In the genomic region with DNA sequence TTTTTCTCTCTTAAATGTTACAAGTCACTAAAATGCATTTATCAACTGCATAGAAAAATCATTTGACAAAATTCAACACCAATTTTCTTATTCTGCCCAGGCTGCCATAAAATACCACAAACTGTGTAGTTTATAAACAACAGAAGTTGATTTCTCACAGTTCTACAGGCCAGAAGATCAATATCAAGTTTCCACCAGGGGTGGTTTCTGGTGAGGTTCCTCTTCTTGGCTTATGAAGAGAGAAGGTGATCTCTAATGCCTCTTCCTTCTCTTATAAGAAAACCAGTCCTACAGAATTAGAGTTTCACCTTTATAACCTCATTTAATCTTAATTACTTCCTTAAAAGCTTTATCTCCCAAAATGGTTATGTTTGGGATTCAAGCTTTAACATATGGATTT, we compare ENCODE assay signal across 23 cellular contexts. TPM values are rescaled to one million over a fixed set of nuclear protein-coding genes. Genes with fewer than 3 reads are reported as not detected.
DNase-seq lines count a peak whose midpoint lies in the region; ATAC-seq and TF ChIP-seq lines count a peak whose summit lies in the region.
"Had no signal": no experiment of that assay in that cellular context is flagged by ENCODE, and none has a peak within 500 bp of the region (broad histone marks: within the 10 kb centered on the region; RNA-seq: fewer than 3 reads in every experiment).

No MANE protein-coding gene starts in this region.

- no peaks in the 10 kb centered on the region for H3K36me3 ChIP-seq in OCI-LY3 (replicated peaks; ENCODE audit: low read depth, low read length)
- H3K36me3 ChIP-seq: ascending aorta, sigmoid colon, upper lobe of right lung had no signal

- peak overlapping the region; percentile 5 for H3K27ac Mint-ChIP-seq in activated T-cell treated with anti-CD3 and anti-CD28 coated beads, Interleukin-2, amount 50 U/mL, for 72 hours
- no peak overlapping the region for H3K27ac Mint-ChIP-seq in activated T-cell treated with anti-CD3 and anti-CD28 coated beads, Interleukin-2, amount 50 U/mL, for 24 hours
- peak overlapping the region; percentile 37 for H3K27ac Mint-ChIP-seq in activated CD4-positive, alpha-beta memory T cell treated with anti-CD3 and anti-CD28 coated beads, Interleukin-2, amount 10 ng/mL, durations not matched to agents 7 days and 5 days
- H3K27ac Mint-ChIP-seq in stimulated activated effector memory CD8-positive, alpha-beta T cell treated with anti-CD3 and anti-CD28 coated beads, Interleukin-12 subunit alpha, Interleukin-12 subunit beta, amount 100 ng/mL, for 72 hours: peak overlapping the region; percentile 63
- H3K27ac Mint-ChIP-seq in H9: no peak overlapping the region

- no peak for ATAC-seq in activated T-cell treated with anti-CD3 and anti-CD28 coated beads, Interleukin-2, amount 50 U/mL, for 72 hours (replicated peaks in 1 of 2)
- ATAC-seq in stimulated activated effector memory CD8-positive, alpha-beta T cell treated with anti-CD3 and anti-CD28 coated beads, Interleukin-12 subunit alpha, Interleukin-12 subunit beta, amount 100 ng/mL, for 72 hours: no peak
- ATAC-seq: naive thymus-derived CD8-positive, alpha-beta T cell had no signal

- peaks cover 20% of the 10 kb centered on the region for H3K4me1 Mint-ChIP-seq in activated T-cell treated with anti-CD3 and anti-CD28 coated beads, Interleukin-2, amount 50 U/mL, for 72 hours (ENCODE audit: low read depth)
- peaks cover 29% of the 10 kb centered on the region for H3K4me1 Mint-ChIP-seq in activated T-cell treated with anti-CD3 and anti-CD28 coated beads, Interleukin-2, amount 50 U/mL, for 24 hours (ENCODE audit: low read depth)
- H3K4me1 Mint-ChIP-seq in activated CD4-positive, alpha-beta memory T cell treated with anti-CD3 and anti-CD28 coated beads, Interleukin-2, amount 10 ng/mL, durations not matched to agents 7 days and 5 days: peaks cover 31% of the 10 kb centered on the region
- peaks cover 31% of the 10 kb centered on the region for H3K4me1 Mint-ChIP-seq in stimulated activated effector memory CD8-positive, alpha-beta T cell treated with anti-CD3 and anti-CD28 coated beads, Interleukin-12 subunit alpha, Interleukin-12 subunit beta, amount 100 ng/mL, for 72 hours
- H3K4me1 Mint-ChIP-seq in H9: peaks cover 0 to 6% of the 10 kb centered on the region in 2 experiments; a peak in 3 of 4 replicates

- H3K27ac ChIP-seq in OCI-LY3 (ENCODE audit: low read length): peak overlapping the region; percentile 87
- no peak overlapping the region for H3K27ac ChIP-seq in H9 (ENCODE audit: insufficient read length, low read depth, low read length)
- H3K27ac ChIP-seq: ascending aorta, hepatocyte, sigmoid colon, upper lobe of right lung, VCaP had no signal

- no peak overlapping the region for H2AK5ac ChIP-seq in H9 (ENCODE audit: insufficient read length, low read length)

- H3K9ac ChIP-seq in OCI-LY3 (ENCODE audit: low read length) (peak overlapping the region; percentile 55), H9 (ENCODE audit: extremely low read depth, insufficient read length, low read length) (no peak overlapping the region)

- no peak overlapping the region for H3K18ac ChIP-seq in H9 (ENCODE audit: insufficient read length, low read depth, low read length)

- H3K27me3 ChIP-seq in OCI-LY3 (ENCODE audit: low read depth, low read length): no peaks in the 10 kb centered on the region
- no peaks in the 10 kb centered on the region for H3K27me3 ChIP-seq in H9 (ENCODE audit: insufficient read depth, low read length)
- H3K27me3 ChIP-seq: ascending aorta, hepatocyte, sigmoid colon, upper lobe of right lung had no signal

- H3K36me3 Mint-ChIP-seq in activated T-cell treated with anti-CD3 and anti-CD28 coated beads, Interleukin-2, amount 50 U/mL, for 72 hours (ENCODE audit: insufficient read depth in 2 of 2): peaks cover 4% of the 10 kb centered on the region in 2 donors
- no peaks in the 10 kb centered on the region for H3K36me3 Mint-ChIP-seq in activated T-cell treated with anti-CD3 and anti-CD28 coated beads, Interleukin-2, amount 50 U/mL, for 24 hours (ENCODE audit: low read depth)
- peaks cover 3% of the 10 kb centered on the region for H3K36me3 Mint-ChIP-seq in activated CD4-positive, alpha-beta memory T cell treated with anti-CD3 and anti-CD28 coated beads, Interleukin-2, amount 10 ng/mL, durations not matched to agents 7 days and 5 days (ENCODE audit: low read depth)
- H3K36me3 Mint-ChIP-seq in stimulated activated effector memory CD8-positive, alpha-beta T cell treated with anti-CD3 and anti-CD28 coated beads, Interleukin-12 subunit alpha, Interleukin-12 subunit beta, amount 100 ng/mL, for 72 hours: no peaks in the 10 kb centered on the region
- H3K36me3 Mint-ChIP-seq in H9 (ENCODE audit: insufficient read depth in 1 of 3, low read depth in 3 of 3): peaks cover 6 to 23% (median 17%) of the 10 kb centered on the region in 3 experiments

- no peak overlapping the region for H2BK15ac ChIP-seq in H9 (ENCODE audit: low read depth, low read length)

- H3K79me1 ChIP-seq in H9 (ENCODE audit: insufficient read depth, low read depth, low read length, poor library complexity, severe bottlenecking): no peaks in the 10 kb centered on the region

- TF ChIP-seq CTCF in OCI-LY3 (IDR thresholded peaks at IDR 0.05; ENCODE audit: low read depth, low read length): 0 out of 2 replicates have a peak, but pooled peaks have one; percentile 3
- no peak for TF ChIP-seq CTCF in H9 (conservative IDR thresholded peaks at IDR 0.05)

- H4K20me1 ChIP-seq in OCI-LY3 (ENCODE audit: insufficient read depth, low read length): no peaks in the 10 kb centered on the region
- H4K20me1 ChIP-seq in H9 (ENCODE audit: control insufficient read depth, insufficient read depth, insufficient read length): no peaks in the 10 kb centered on the region

- peak overlapping the region; percentile 51 for H3K4me2 ChIP-seq in OCI-LY3 (ENCODE audit: low read length)
- no peak overlapping the region for H3K4me2 ChIP-seq in H9 (ENCODE audit: insufficient read depth, insufficient read length, low read length)
- H3K4me2 ChIP-seq: hepatocyte had no signal

- H3K79me2 ChIP-seq in OCI-LY3 (ENCODE audit: low read length) (no peaks in the 10 kb centered on the region), H9 (ENCODE audit: insufficient read depth, low read length) (no peaks in the 10 kb centered on the region)
- H3K79me2 ChIP-seq: hepatocyte had no signal

- no peaks in the 10 kb centered on the region for H3K23me2 ChIP-seq in H9 (ENCODE audit: insufficient read length, low read depth, low read length, poor library complexity, severe bottlenecking)

- no peak overlapping the region for H4K5ac ChIP-seq in H9 (ENCODE audit: insufficient read length, low read depth, low read length)

- H3K23ac ChIP-seq in H9 (ENCODE audit: insufficient read length, low read depth, low read length): no peak overlapping the region

- peak overlapping the region; percentile 41 for H3K4me3 ChIP-seq in OCI-LY3 (ENCODE audit: low read length)
- H3K4me3 ChIP-seq: ascending aorta, hepatocyte, sigmoid colon, upper lobe of right lung had no signal

- H3K14ac ChIP-seq in H9 (ENCODE audit: insufficient read depth, low read length): no peak overlapping the region

- no peak overlapping the region for H3K4ac ChIP-seq in H9 (ENCODE audit: low read depth, low read length)

- POLR2A ChIA-PET in activated CD4-positive, alpha-beta memory T cell treated with anti-CD3 and anti-CD28 coated beads, Interleukin-2, amount 10 ng/mL, durations not matched to agents 7 days and 5 days (lab: Charles Lee): interaction anchor here (0.6 kb wide), 1 partner anchor 10 kb away, joined by 4 read pairs; no protein-coding TSS in a partner anchor

- H3K27me3 Mint-ChIP-seq in activated T-cell treated with anti-CD3 and anti-CD28 coated beads, Interleukin-2, amount 50 U/mL, for 72 hours (ENCODE audit: low read depth): no peaks in the 10 kb centered on the region
- H3K27me3 Mint-ChIP-seq in activated T-cell treated with anti-CD3 and anti-CD28 coated beads, Interleukin-2, amount 50 U/mL, for 24 hours: no peaks in the 10 kb centered on the region
- no peaks in the 10 kb centered on the region for H3K27me3 Mint-ChIP-seq in activated CD4-positive, alpha-beta memory T cell treated with anti-CD3 and anti-CD28 coated beads, Interleukin-2, amount 10 ng/mL, durations not matched to agents 7 days and 5 days
- H3K27me3 Mint-ChIP-seq in H9 (ENCODE audit: low read depth): no peaks in the 10 kb centered on the region
- H3K27me3 Mint-ChIP-seq: naive thymus-derived CD8-positive, alpha-beta T cell had no signal

- H3T11ph ChIP-seq in H9 (ENCODE audit: low read length): no peak overlapping the region

- H2AFZ ChIP-seq in OCI-LY3 (ENCODE audit: low read depth, low read length) (no peak overlapping the region), H9 (ENCODE audit: low read length) (no peak overlapping the region)
- H2AFZ ChIP-seq: hepatocyte had no signal

- no peak overlapping the region for H2BK20ac ChIP-seq in H9 (ENCODE audit: low read depth, low read length, poor library complexity, severe bottlenecking)

- no peak overlapping the region for H2BK120ac ChIP-seq in H9 (ENCODE audit: low read depth, low read length, poor library complexity, severe bottlenecking)

- CTCF ChIA-PET in activated CD4-positive, alpha-beta memory T cell treated with anti-CD3 and anti-CD28 coated beads, Interleukin-2, amount 10 ng/mL, durations not matched to agents 7 days and 5 days (lab: Charles Lee): no interaction called here

- no peak overlapping the region for H2BK12ac ChIP-seq in H9 (ENCODE audit: insufficient read length, low read depth, low read length)

- H3K4me3 Mint-ChIP-seq in activated T-cell treated with anti-CD3 and anti-CD28 coated beads, Interleukin-2, amount 50 U/mL, for 72 hours: peak overlapping the region in 1 of 2 donors; percentile 51
- H3K4me3 Mint-ChIP-seq in activated T-cell treated with anti-CD3 and anti-CD28 coated beads, Interleukin-2, amount 50 U/mL, for 24 hours: no peak overlapping the region
- no peak overlapping the region for H3K4me3 Mint-ChIP-seq in activated CD4-positive, alpha-beta memory T cell treated with anti-CD3 and anti-CD28 coated beads, Interleukin-2, amount 10 ng/mL, durations not matched to agents 7 days and 5 days
- H3K4me3 Mint-ChIP-seq in stimulated activated effector memory CD8-positive, alpha-beta T cell treated with anti-CD3 and anti-CD28 coated beads, Interleukin-12 subunit alpha, Interleukin-12 subunit beta, amount 100 ng/mL, for 72 hours: peak overlapping the region; percentile 49
- H3K4me3 Mint-ChIP-seq in H9: no peak overlapping the region

- H2BK5ac ChIP-seq in H9 (ENCODE audit: insufficient read length, low read length): no peak overlapping the region

- H3K9me3 ChIP-seq in OCI-LY3 (ENCODE audit: insufficient read depth, low read length) (no peaks in the 10 kb centered on the region), H9 (ENCODE audit: control insufficient read depth, low read depth, low read length) (no peaks in the 10 kb centered on the region)
- H3K9me3 ChIP-seq: upper lobe of right lung had no signal

- H3K56ac ChIP-seq in H9 (ENCODE audit: insufficient read length, low read depth, low read length): no peak overlapping the region

- H4K91ac ChIP-seq in H9 (ENCODE audit: insufficient read length, low read depth, low read length): no peak overlapping the region

- H3K9me3 Mint-ChIP-seq in activated T-cell treated with anti-CD3 and anti-CD28 coated beads, Interleukin-2, amount 50 U/mL, for 72 hours: peaks cover 0 to 7% of the 10 kb centered on the region in 2 donors
- H3K9me3 Mint-ChIP-seq in activated T-cell treated with anti-CD3 and anti-CD28 coated beads, Interleukin-2, amount 50 U/mL, for 24 hours: peaks cover 18% of the 10 kb centered on the region
- H3K9me3 Mint-ChIP-seq in activated CD4-positive, alpha-beta memory T cell treated with anti-CD3 and anti-CD28 coated beads, Interleukin-2, amount 10 ng/mL, durations not matched to agents 7 days and 5 days: peaks cover 9% of the 10 kb centered on the region
- H3K9me3 Mint-ChIP-seq in stimulated activated effector memory CD8-positive, alpha-beta T cell treated with anti-CD3 and anti-CD28 coated beads, Interleukin-12 subunit alpha, Interleukin-12 subunit beta, amount 100 ng/mL, for 72 hours: peaks cover 3% of the 10 kb centered on the region
- peaks cover 27 to 28% of the 10 kb centered on the region in 2 experiments for H3K9me3 Mint-ChIP-seq in H9

- H4K8ac ChIP-seq in H9 (replicated peaks; ENCODE audit: insufficient read length, low read depth, low read length): no peak overlapping the region

- no peak for DNase-seq in activated T-cell treated with anti-CD3 and anti-CD28 coated beads, Interleukin-2, amount 50 U/mL, for 72 hours
- DNase-seq in activated T-cell treated with anti-CD3 and anti-CD28 coated beads, Interleukin-2, amount 50 U/mL, for 24 hours: no peak
- DNase-seq in activated CD4-positive, alpha-beta memory T cell treated with anti-CD3 and anti-CD28 coated beads, Interleukin-2, amount 10 ng/mL, durations not matched to agents 7 days and 5 days: no peak
- DNase-seq in stimulated activated effector memory CD8-positive, alpha-beta T cell treated with anti-CD3 and anti-CD28 coated beads, Interleukin-12 subunit alpha, Interleukin-12 subunit beta, amount 100 ng/mL, for 72 hours (ENCODE audit: low spot score in 2 of 2): no peak
- DNase-seq in H9: no peak
- no peak for DNase-seq in activated CD4-positive, alpha-beta T cell treated with anti-CD3 and anti-CD28 coated beads for 4 hours
- DNase-seq in NCI-H226: no peak
- DNase-seq: activated effector memory CD4-positive, alpha-beta T cell treated with anti-CD3 and anti-CD28 coated beads, Interleukin-2, amount 50 U/mL, for 16 hours; DMS79 treated with DMSO at 0.1 percent for 48 hours; GOT3; naive thymus-derived CD8-positive, alpha-beta T cell; NCI-H1048; NCI-H524; sigmoid colon; upper lobe of right lung had no signal

- H3K4me1 ChIP-seq in OCI-LY3 (ENCODE audit: low read length) (peaks cover 64% of the 10 kb centered on the region), H9 (ENCODE audit: insufficient read depth, low read length) (no peaks in the 10 kb centered on the region)
- H3K4me1 ChIP-seq: ascending aorta, sigmoid colon, upper lobe of right lung had no signal

RNA-seq across cellular contexts. Expression of a gene that starts 10.9 kb away (rescaled TPM):
- total RNA-seq in activated T-cell treated with anti-CD3 and anti-CD28 coated beads, Interleukin-2, amount 50 U/mL, for 72 hours: not detected
- total RNA-seq in activated CD4-positive, alpha-beta memory T cell treated with anti-CD3 and anti-CD28 coated beads, Interleukin-2, amount 10 ng/mL, durations not matched to agents 7 days and 5 days: not detected
- total RNA-seq in H9 (2021): not detected in 2 replicates
- total RNA-seq: activated CD8-positive, alpha-beta memory T cell treated with anti-CD3 and anti-CD28 coated beads for 36 hours; ascending aorta; hepatocyte; IMR-90; mammary epithelial cell; naive thymus-derived CD8-positive, alpha-beta T cell; sigmoid colon; SK-MEL-5; upper lobe of right lung had no signal

Comparison
In these comparisons a context has a peak if more than half of its experiments do, and no peak if none do; other contexts are left out.
1. H3K27ac Mint-ChIP-seq: peak in activated T-cell treated with anti-CD3 and anti-CD28 coated beads, Interleukin-2, amount 50 U/mL, for 72 hours (single experiment), activated CD4-positive, alpha-beta memory T cell treated with anti-CD3 and anti-CD28 coated beads, Interleukin-2, amount 10 ng/mL, durations not matched to agents 7 days and 5 days (single experiment) and stimulated activated effector memory CD8-positive, alpha-beta T cell treated with anti-CD3 and anti-CD28 coated beads, Interleukin-12 subunit alpha, Interleukin-12 subunit beta, amount 100 ng/mL, for 72 hours (single experiment); none in activated T-cell treated with anti-CD3 and anti-CD28 coated beads, Interleukin-2, amount 50 U/mL, for 24 hours (single experiment) and H9 (0 of 3).